In genomic region chr20:50730765-50731054, GRCh38 we compare ENCODE assay signal across 8 cellular contexts. TPM values are rescaled to one million over a fixed set of nuclear protein-coding genes. Genes with fewer than 3 reads are reported as not detected.
A peak's percentile ranks its signal among the peaks of the same experiment; 100 is the strongest.
DNase-seq lines count a peak whose midpoint lies in the region; ATAC-seq and TF ChIP-seq lines count a peak whose summit lies in the region.

No MANE protein-coding gene starts in this region.

- peaks cover 3% of the 10 kb centered on the region for H3K36me3 Mint-ChIP-seq in progenitor cell of endocrine pancreas (ENCODE audit: insufficient read depth)

- BruUV-seq in PC-3 (replicated peaks; lab: Mats Ljungman, UMichigan): no TSS peak

- no peaks in the 10 kb centered on the region for H3K27me3 ChIP-seq in PC-3 (ENCODE audit: low read length)

- H3K36me3 ChIP-seq in PC-3 (ENCODE audit: low read depth, low read length): no peaks in the 10 kb centered on the region

- no peaks in the 10 kb centered on the region for H3K9me3 ChIP-seq in PC-3 (ENCODE audit: low read length)

- peaks cover 6% of the 10 kb centered on the region for H3F3A ChIP-seq in PC-3 (ENCODE audit: low read length, unreplicated experiment)

- POLR2A ChIA-PET in PC-3 (lab: Charles Lee; ENCODE audit: unreplicated experiment): no interaction called here

- no peak for TF ChIP-seq CTCF in GM12865 (IDR thresholded peaks at IDR 0.05; ENCODE audit: insufficient read depth, low read depth, low read length, missing control alignments)
- no peak for TF ChIP-seq CTCF in PC-3 (conservative IDR thresholded peaks at IDR 0.05; ENCODE audit: low read depth, low read length)
- no peak for TF ChIP-seq CTCF in progenitor cell of endocrine pancreas (IDR thresholded peaks at IDR 0.05; ENCODE audit: unreplicated experiment)

- peaks cover 37% of the 10 kb centered on the region for H3K4me1 Mint-ChIP-seq in progenitor cell of endocrine pancreas (ENCODE audit: low read depth)

- peak overlapping the region; percentile 85 for H2AFZ ChIP-seq in PC-3 (ENCODE audit: low read length)

- CTCF ChIA-PET in PC-3 (lab: Charles Lee): interaction anchor here (0.9 kb wide), 1 partner anchor 19 kb away, joined by 7 read pairs; no protein-coding TSS in a partner anchor

- H3K27me3 Mint-ChIP-seq in progenitor cell of endocrine pancreas: no peaks in the 10 kb centered on the region

- peak overlapping the region; percentile 93 for H3K27ac Mint-ChIP-seq in progenitor cell of endocrine pancreas

- H3K9me2 ChIP-seq in PC-3 (replicated peaks; ENCODE audit: low read length): no peaks in the 10 kb centered on the region

- H3K4me3 Mint-ChIP-seq in progenitor cell of endocrine pancreas (ENCODE audit: low read depth): peak overlapping the region; percentile 94

- ATAC-seq in PC-3: no peak; the same call in 1 of the 2 replicates

- peaks cover 9% of the 10 kb centered on the region; the same call in 1 of the 2 replicates for H4K20me1 ChIP-seq in PC-3 (ENCODE audit: low read length)

- H3K79me2 ChIP-seq in PC-3 (ENCODE audit: low read length): peaks cover 44% of the 10 kb centered on the region

- DNase-seq in GM12865 (ENCODE audit: low read depth) (no peak), PC-3 (no peak), epithelial cell of prostate (ENCODE audit: low read depth, low spot score) (no peak), progenitor cell of endocrine pancreas (ENCODE audit: low spot score, unreplicated experiment) (no peak), globus pallidus (ENCODE audit: low spot score) (no peak), amniotic stem cell (lab: John Stamatoyannopoulos, UW) (no peak), DMS153 treated with DMSO at 0.1 percent for 48 hours (lab: John Stamatoyannopoulos, UW; ENCODE audit: unreplicated experiment) (no peak)
- DNase-seq in effector CD8-positive, alpha-beta T cell (lab: John Stamatoyannopoulos, UW): no peak

- intact Hi-C loops in PC-3 (cut with micrococcal nuclease): loop anchor here (1.0 to 10.0 kb wide), 4 partner anchors 14 to 616 kb away; partner anchors contain the start of gene UBE2V1

- H3K9me3 Mint-ChIP-seq in progenitor cell of endocrine pancreas (ENCODE audit: low read depth): no peaks in the 10 kb centered on the region

- H3K4me2 ChIP-seq in PC-3 (ENCODE audit: low read length): peak overlapping the region; percentile 97

- H3K4me1 ChIP-seq in PC-3 (ENCODE audit: insufficient read depth, low read length): peaks cover 55% of the 10 kb centered on the region

- H3K4me3 ChIP-seq in GM12865 (ENCODE audit: low read depth, low read length) (peak overlapping the region; percentile 63), PC-3 (ENCODE audit: low read length) (peak overlapping the region; percentile 76)

- H3K9ac ChIP-seq in PC-3 (ENCODE audit: low read length): peak overlapping the region; percentile 52

- H3K27ac ChIP-seq in PC-3 (ENCODE audit: low read length): peak overlapping the region; percentile 6; the same call in 1 of the 2 replicates
- H3K27ac ChIP-seq in epithelial cell of prostate: peak overlapping the region; percentile 100

RNA-seq across cellular contexts. Expression of gene PARD6B, which starts 0.7 kb away (rescaled TPM):
- total RNA-seq in PC-3 (2014; rRNA removed): 3.7 and 4.3 TPM in 2 replicates
- 29.7 and 32.9 TPM in 2 replicates for total RNA-seq in progenitor cell of endocrine pancreas

RNA-seq across cellular contexts. Expression of gene RIPOR3, which starts 39.4 kb away (rescaled TPM):
- total RNA-seq in PC-3 (2014; rRNA removed) (0.04 TPM in 1 of 2 replicates, not detected in the other), progenitor cell of endocrine pancreas (0.29 and 0.31 TPM in 2 replicates)
